In the genomic region with DNA sequence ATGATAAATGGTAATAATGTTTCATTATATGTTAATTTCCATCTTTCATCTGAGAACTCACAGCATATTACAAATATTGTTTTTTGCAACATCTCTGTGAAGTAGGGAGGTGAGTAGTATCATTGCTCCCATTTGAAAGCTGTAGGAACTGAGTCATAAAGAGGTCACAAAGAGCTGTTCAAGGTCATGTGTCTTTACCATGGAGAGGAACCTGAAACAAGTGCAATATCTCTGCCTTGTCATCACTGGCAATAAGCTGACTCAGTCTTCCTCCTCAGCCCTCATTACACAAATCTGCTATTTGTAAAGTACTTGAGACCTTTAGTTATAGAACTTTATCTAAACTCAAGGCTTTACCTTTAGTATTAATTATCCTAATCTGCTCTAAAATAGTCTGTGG, we compare ENCODE assay signal across 19 cellular contexts. TPM values are rescaled to one million over a fixed set of nuclear protein-coding genes. Genes with fewer than 3 reads are reported as not detected.
"Had no signal": no experiment of that assay in that cellular context is flagged by ENCODE, and none has a peak within 500 bp of the region (broad histone marks: within the 10 kb centered on the region; RNA-seq: fewer than 3 reads in every experiment).

No MANE protein-coding gene starts in this region.

- H3K4me2 ChIP-seq: smooth muscle cell had no signal

- H3K4me3 ChIP-seq: colonic mucosa, lower lobe of right lung, pancreas, right lobe of liver, smooth muscle cell, testis had no signal

- FAIRE-seq: islet of Langerhans, pancreas had no signal

- H3K36me3 Mint-ChIP-seq: brain, T-cell, type B pancreatic cell had no signal

- H3K4me1 Mint-ChIP-seq: activated B cell treated with CpG ODN at 0.5 μM for 24 hours; central memory CD8-positive, alpha-beta T cell; naive thymus-derived CD8-positive, alpha-beta T cell; T-cell had no signal

- H3K36me3 ChIP-seq: colonic mucosa, lower lobe of right lung, neutrophil, pancreas, right lobe of liver had no signal

- H3K4me1 ChIP-seq: lower lobe of right lung, testis had no signal

- H3K27ac ChIP-seq: colonic mucosa, lower lobe of right lung, neutrophil, pancreas, right lobe of liver, testis had no signal

- H3K27me3 ChIP-seq: colonic mucosa, pancreas, testis had no signal

- H3K9me3 ChIP-seq: colonic mucosa, lower lobe of right lung, neutrophil, pancreas, right lobe of liver, testis had no signal

- DNase-seq: activated B cell treated with CpG ODN at 0.5 μM for 24 hours; activated naive CD4-positive, alpha-beta T cell; anterior cingulate cortex; colonic mucosa; left colon; lower lobe of right lung; naive thymus-derived CD8-positive, alpha-beta T cell; pancreas; right lobe of liver; stimulated activated CD4-positive, alpha-beta T cell treated with anti-CD3 and anti-CD28 coated beads, Interleukin-4, amount 100 ng/mL, for 1 hour; T-cell; testis had no signal

- H3K9me3 Mint-ChIP-seq: activated B cell treated with CpG ODN at 0.5 μM for 24 hours; brain; central memory CD8-positive, alpha-beta T cell; naive thymus-derived CD8-positive, alpha-beta T cell; T-cell; type B pancreatic cell had no signal

- H3K27me3 Mint-ChIP-seq: activated B cell treated with CpG ODN at 0.5 μM for 24 hours; brain; central memory CD8-positive, alpha-beta T cell; naive thymus-derived CD8-positive, alpha-beta T cell had no signal

- H3K27ac Mint-ChIP-seq: activated B cell treated with CpG ODN at 0.5 μM for 24 hours; brain; naive thymus-derived CD8-positive, alpha-beta T cell; T-cell; type B pancreatic cell had no signal

- H3K4me3 Mint-ChIP-seq: activated B cell treated with CpG ODN at 0.5 μM for 24 hours; brain; central memory CD8-positive, alpha-beta T cell; naive thymus-derived CD8-positive, alpha-beta T cell; T-cell; type B pancreatic cell had no signal

- ATAC-seq: left colon; lower lobe of right lung; naive thymus-derived CD8-positive, alpha-beta T cell; pancreas; right lobe of liver; T-cell had no signal

RNA-seq across cellular contexts. Expression of gene ATP13A4, which starts 4.4 kb away (rescaled TPM):
- total RNA-seq: mesenteric fat pad had no signal
